In the genomic region with DNA sequence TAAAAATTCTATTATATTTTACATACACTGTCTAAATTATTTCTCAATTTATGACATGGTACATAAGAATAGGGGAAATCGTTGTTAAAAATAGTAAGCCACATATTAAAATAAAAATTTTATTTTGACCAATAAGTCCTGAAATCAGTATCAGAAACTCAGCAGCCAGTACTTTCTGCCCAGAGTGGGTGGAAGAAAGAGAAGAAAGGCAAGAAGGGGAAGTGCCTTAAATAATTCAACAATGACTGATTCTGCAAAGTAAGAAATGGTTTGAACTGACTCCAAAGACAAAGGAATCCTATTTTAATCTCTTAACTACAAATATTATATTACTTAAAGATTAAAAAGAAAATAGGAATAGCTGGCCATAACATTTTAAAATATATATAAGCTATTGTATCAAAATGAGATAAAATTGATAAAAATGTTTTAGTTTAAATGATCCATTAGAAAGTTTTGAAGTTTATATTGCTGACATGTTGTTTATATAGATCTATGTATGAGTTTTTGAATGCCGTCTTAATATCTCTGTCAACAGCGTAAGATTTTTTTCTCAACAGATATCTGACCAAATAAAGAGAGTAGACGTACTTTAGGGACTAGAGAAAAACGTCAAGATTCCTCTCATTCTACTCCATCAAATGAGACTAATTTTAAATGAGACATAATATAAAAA, we compare ENCODE assay signal across 2 cellular contexts.
A peak's percentile ranks its signal among the peaks of the same experiment; 100 is the strongest.
TF ChIP-seq lines count a peak whose summit lies in the region.

No MANE protein-coding gene starts in this region.

TF ChIP-seq in GM12891, 5 proteins besides CTCF, POLR2A, EP300 and RAD21:
- TF ChIP-seq SPI1 (IDR thresholded peaks at IDR 0.05; ENCODE audit: low read depth, low read length) = peak; percentile 91
- TF ChIP-seq PAX5 (IDR thresholded peaks at IDR 0.05; ENCODE audit: insufficient read depth, low read length, severe bottlenecking) = no peak
TF ChIP-seq in GM12891: peak in this region for 1.

TF ChIP-seq in GM12878, 131 proteins besides CTCF, POLR2A, EP300 and RAD21:
- TF ChIP-seq RUNX3 (IDR thresholded peaks at IDR 0.05; ENCODE audit: low read length) (peak; percentile 63), SPI1 (IDR thresholded peaks at IDR 0.05; ENCODE audit: borderline replicate concordance, insufficient read depth, low read depth, low read length) (peak; percentile 84), FOXM1 (IDR thresholded peaks at IDR 0.05; ENCODE audit: low read depth, low read length) (0 out of 2 replicates have a peak, but pooled peaks have one; percentile 20), MEF2B (IDR thresholded peaks at IDR 0.05; ENCODE audit: partially characterized antibody, poor library complexity, severe bottlenecking) (peak; percentile 8), MEF2A (IDR thresholded peaks at IDR 0.05; ENCODE audit: insufficient read depth, low read depth, low read length) (peak; percentile 81), BHLHE40 (IDR thresholded peaks at IDR 0.05; ENCODE audit: borderline replicate concordance in 1 of 2, low read depth in 2 of 2, low read length in 1 of 2) (no peak), STAT1 (conservative IDR thresholded peaks at IDR 0.05) (no peak), NFIC (IDR thresholded peaks at IDR 0.05; ENCODE audit: low read depth, low read length) (peak; percentile 73)
